ENCODE assay signal across 10 cellular contexts in the genomic region with DNA sequence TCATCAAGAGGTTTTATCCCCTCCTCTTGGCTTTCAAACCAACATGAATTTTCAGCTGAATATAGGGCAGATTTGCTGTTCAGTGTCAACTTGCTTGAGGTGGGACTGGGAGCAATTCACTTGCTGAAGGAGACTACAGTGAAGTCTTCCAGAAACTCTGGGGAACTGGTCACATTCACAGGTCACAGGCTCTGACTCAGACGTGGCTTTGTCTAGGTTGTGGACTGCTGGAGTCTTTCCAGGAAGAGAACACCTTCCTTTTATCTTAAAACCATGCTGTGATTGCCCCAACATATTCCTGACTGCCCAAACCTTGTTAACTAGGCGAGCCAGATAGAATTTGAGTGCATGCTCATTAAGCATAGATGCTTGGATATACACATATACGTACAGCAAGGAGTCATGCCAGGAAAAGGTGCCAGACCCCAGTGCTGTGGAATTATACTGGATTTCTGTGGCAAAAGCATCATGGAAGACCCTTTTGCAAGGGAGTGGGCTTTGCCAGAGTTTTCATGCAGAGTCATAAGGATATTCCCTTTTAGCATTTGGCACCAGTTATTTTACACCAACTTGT.
DNase-seq lines count a peak whose midpoint lies in the region; ATAC-seq, FAIRE-seq and TF ChIP-seq lines count a peak whose summit lies in the region.
"Had no signal": no experiment of that assay in that cellular context is flagged by ENCODE, and none has a peak within 500 bp of the region (broad histone marks: within the 10 kb centered on the region; RNA-seq: fewer than 3 reads in every experiment).

No MANE protein-coding gene starts in this region.

- no peaks in the 10 kb centered on the region for H3K27me3 Mint-ChIP-seq in stimulated activated memory B cell treated with anti-CD40 and anti-IgM and Interleukin-4, amounts not matched to agents 10 μg/mL and 1 μg/mL and 100 μg/mL, for 72 hours

- no peaks in the 10 kb centered on the region for H4K20me1 ChIP-seq in DOHH2 (ENCODE audit: control insufficient read depth, insufficient read depth, low read depth, low read length)

- H3K4me3 Mint-ChIP-seq in stimulated activated memory B cell treated with anti-CD40 and anti-IgM and Interleukin-4, amounts not matched to agents 10 μg/mL and 1 μg/mL and 100 μg/mL, for 72 hours, result no peak overlapping the region

- no peaks in the 10 kb centered on the region for H3K36me3 Mint-ChIP-seq in stimulated activated memory B cell treated with anti-CD40 and anti-IgM and Interleukin-4, amounts not matched to agents 10 μg/mL and 1 μg/mL and 100 μg/mL, for 72 hours

- H3K4me1 ChIP-seq in DOHH2 (ENCODE audit: control insufficient read depth, low read length) (peaks cover 38% of the 10 kb centered on the region), parathyroid adenoma (peaks cover 48% of the 10 kb centered on the region)

- no peaks in the 10 kb centered on the region for H3K27me3 ChIP-seq in DOHH2 (ENCODE audit: control insufficient read depth, low read length)
- no peaks in the 10 kb centered on the region for H3K27me3 ChIP-seq in parathyroid adenoma (ENCODE audit: control insufficient read depth, insufficient read depth, low read length)

- H3K9me3 ChIP-seq in DOHH2 (ENCODE audit: control insufficient read depth, insufficient read depth, low read length) (no peaks in the 10 kb centered on the region), parathyroid adenoma (ENCODE audit: control insufficient read depth, low read length) (no peaks in the 10 kb centered on the region)

- peaks cover 4% of the 10 kb centered on the region for H3F3A ChIP-seq in DOHH2 (ENCODE audit: control insufficient read depth, insufficient read depth)

- no peak overlapping the region for H3K27ac ChIP-seq in DOHH2 (ENCODE audit: low read depth, low read length)
- H3K27ac ChIP-seq in parathyroid adenoma, result peak overlapping the region; percentile 92

- H3K27ac Mint-ChIP-seq in stimulated activated memory B cell treated with anti-CD40 and anti-IgM and Interleukin-4, amounts not matched to agents 10 μg/mL and 1 μg/mL and 100 μg/mL, for 72 hours, result no peak overlapping the region

- no peak for TF ChIP-seq CTCF in DOHH2 (IDR thresholded peaks at IDR 0.05; ENCODE audit: low read depth, low read length, poor library complexity, severe bottlenecking)
- no peak for TF ChIP-seq CTCF in parathyroid adenoma (IDR thresholded peaks at IDR 0.05)

- H3K79me2 ChIP-seq in DOHH2 (ENCODE audit: control insufficient read depth, low read length), result no peaks in the 10 kb centered on the region
- H3K79me2 ChIP-seq in parathyroid adenoma, result no peaks in the 10 kb centered on the region

- no peak for ATAC-seq in stimulated activated memory B cell treated with anti-CD40 and anti-IgM and Interleukin-4, amounts not matched to agents 10 μg/mL and 1 μg/mL and 100 μg/mL, for 72 hours
- no peak for ATAC-seq in GM21737 (IDR thresholded peaks at IDR 0.05; ENCODE audit: unreplicated experiment)

- H3K9ac ChIP-seq in parathyroid adenoma, result no peak overlapping the region

- H3K36me3 ChIP-seq in DOHH2 (ENCODE audit: control insufficient read depth, low read length) (no peaks in the 10 kb centered on the region), parathyroid adenoma (ENCODE audit: control insufficient read depth, insufficient read depth, low read length) (no peaks in the 10 kb centered on the region)

- no peak overlapping the region for H3K4me3 ChIP-seq in DOHH2 (ENCODE audit: low read length)
- no peak overlapping the region for H3K4me3 ChIP-seq in parathyroid adenoma (ENCODE audit: low read depth, low read length)

- no peaks in the 10 kb centered on the region for H3K9me3 Mint-ChIP-seq in stimulated activated memory B cell treated with anti-CD40 and anti-IgM and Interleukin-4, amounts not matched to agents 10 μg/mL and 1 μg/mL and 100 μg/mL, for 72 hours

- peaks cover 48% of the 10 kb centered on the region for H3K4me1 Mint-ChIP-seq in stimulated activated memory B cell treated with anti-CD40 and anti-IgM and Interleukin-4, amounts not matched to agents 10 μg/mL and 1 μg/mL and 100 μg/mL, for 72 hours

- H3K4me2 ChIP-seq in DOHH2 (ENCODE audit: low read length) (peak overlapping the region; percentile 78; the same call in 1 of the 2 replicates), parathyroid adenoma (ENCODE audit: low read length) (no peak overlapping the region)

- peak overlapping the region; percentile 50 for H2AFZ ChIP-seq in parathyroid adenoma

- H3K9me2 ChIP-seq in DOHH2 (replicated peaks; ENCODE audit: control insufficient read depth, low read length), result no peaks in the 10 kb centered on the region

- peak; percentile 38 for DNase-seq in NCI-H2029 treated with DMSO at 0.1 percent for 48 hours (lab: John Stamatoyannopoulos, UW)
- peak; percentile 33 for DNase-seq in dermis blood vessel endothelial cell
- DNase-seq in NCI-H2227 (lab: John Stamatoyannopoulos, UW; ENCODE audit: unreplicated experiment), result no peak
- no peak for DNase-seq in HTR-8/SVneo (ENCODE audit: insufficient read length, low spot score)
- DNase-seq: T-helper 1 cell had no signal

- FAIRE-seq in HTR-8/SVneo (lab: Jason Lieb, UNC), result no peak
- FAIRE-seq: endometrium had no signal

Comparison
In these comparisons a context has a peak if more than half of its experiments do, and no peak if none do; other contexts are left out.
1. DNase-seq: peak in NCI-H2029 treated with DMSO at 0.1 percent for 48 hours (single experiment) and dermis blood vessel endothelial cell (single experiment); none in NCI-H2227 (single experiment) and HTR-8/SVneo (single experiment).